Comparison of ENCODE assay signal across 10 cellular contexts in the genomic region with DNA sequence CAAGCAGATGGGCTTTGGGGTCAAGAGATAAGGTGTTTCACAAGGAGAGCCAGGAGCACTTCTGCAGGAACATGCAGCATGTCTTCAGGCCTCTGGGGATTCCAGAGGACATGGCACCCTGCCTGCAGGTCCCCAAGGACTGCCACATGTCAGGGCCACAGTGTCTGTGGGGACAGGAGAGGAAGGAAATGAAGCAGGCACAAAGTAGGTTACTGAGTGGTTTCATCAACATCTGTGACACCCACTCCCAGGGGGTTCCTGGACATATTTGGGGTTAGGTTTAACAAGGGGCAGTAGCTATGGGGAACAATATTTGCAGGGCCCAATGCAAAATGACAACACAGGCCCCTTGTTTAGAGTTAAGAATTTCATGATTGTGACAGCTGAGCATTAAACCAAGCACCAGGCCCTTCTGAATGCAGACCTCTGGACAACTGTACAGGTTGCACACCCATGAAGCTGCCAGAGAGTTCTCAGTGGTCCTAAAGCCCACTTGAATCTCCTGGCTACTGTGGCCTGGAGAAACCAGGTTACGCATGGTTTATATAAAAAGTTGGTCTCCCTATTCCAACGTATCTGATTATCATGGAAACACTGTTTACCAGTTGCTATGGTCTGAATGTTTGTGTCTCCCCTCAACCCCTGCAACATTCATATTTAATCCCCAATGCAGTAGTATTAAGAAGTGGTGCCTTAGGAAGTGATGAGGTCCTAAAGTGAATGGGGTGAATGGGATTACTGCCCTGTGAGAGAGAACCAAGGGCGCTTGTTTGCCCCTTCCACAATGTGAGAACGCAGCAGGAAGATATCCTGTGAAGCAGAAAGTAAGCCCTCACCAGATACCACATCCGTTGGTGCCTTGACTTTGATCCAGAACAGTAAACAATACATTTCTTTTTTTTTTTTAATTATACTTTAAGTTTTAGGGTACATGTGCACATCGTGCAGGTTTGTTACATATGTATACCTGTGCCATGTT. TPM values are rescaled to one million over a fixed set of nuclear protein-coding genes. Genes with fewer than 3 reads are reported as not detected.
DNase-seq lines count a peak whose midpoint lies in the region; ATAC-seq and TF ChIP-seq lines count a peak whose summit lies in the region.
"Had no signal": no experiment of that assay in that cellular context is flagged by ENCODE, and none has a peak within 500 bp of the region (broad histone marks: within the 10 kb centered on the region; RNA-seq: fewer than 3 reads in every experiment).

No MANE protein-coding gene starts in this region.

- no peaks in the 10 kb centered on the region for H3K9me3 Mint-ChIP-seq in effector memory CD8-positive, alpha-beta T cell
- no peaks in the 10 kb centered on the region for H3K9me3 Mint-ChIP-seq in WTC11

- intact Hi-C loops in breast epithelium (cut with DNase I; ENCODE audit: low total_unique reads), result no loop called here

- H3K27me3 Mint-ChIP-seq in T-helper 17 cell, result no peaks in the 10 kb centered on the region
- no peaks in the 10 kb centered on the region for H3K27me3 Mint-ChIP-seq in effector memory CD8-positive, alpha-beta T cell
- no peaks in the 10 kb centered on the region; the same call in 1 of the 2 replicates for H3K27me3 Mint-ChIP-seq in WTC11 (ENCODE audit: low read depth)

- H3K4me3 ChIP-seq in breast epithelium, result no peak overlapping the region
- H3K4me3 ChIP-seq: uterus had no signal

- POLR2A ChIA-PET in WTC11 (lab: Charles Lee), result interaction anchor here (0.9 kb wide), 1 partner anchor 10 kb away, joined by 3 read pairs; no protein-coding TSS in a partner anchor

- H3K9me3 ChIP-seq in T-helper 17 cell (ENCODE audit: control insufficient read depth, low read length, poor library complexity, severe bottlenecking) (no peaks in the 10 kb centered on the region), breast epithelium (no peaks in the 10 kb centered on the region)
- H3K9me3 ChIP-seq: uterus had no signal

- DNase-seq in GF-D8 (lab: John Stamatoyannopoulos, UW), result peak; percentile 98
- DNase-seq in T-helper 17 cell, result peak; percentile 30 to 45 (median 36)
- peak; percentile 44 to 52 (median 51) for DNase-seq in effector memory CD8-positive, alpha-beta T cell
- DNase-seq in cortex of kidney (lab: John Stamatoyannopoulos, UW), result no peak
- no peak for DNase-seq in breast epithelium (ENCODE audit: low spot score in 2 of 2)
- no peak for DNase-seq in WTC11 (ENCODE audit: low spot score)
- DNase-seq in H4 (ENCODE audit: low spot score), result no peak
- DNase-seq: uterus had no signal

- no peaks in the 10 kb centered on the region for H3K36me3 ChIP-seq in breast epithelium
- H3K36me3 ChIP-seq: uterus had no signal

- peaks cover 50% of the 10 kb centered on the region for H3K4me1 Mint-ChIP-seq in T-helper 17 cell
- H3K4me1 Mint-ChIP-seq in effector memory CD8-positive, alpha-beta T cell (ENCODE audit: low read depth in 2 of 2), result peaks cover 57 to 59% of the 10 kb centered on the region in 2 donors
- H3K4me1 Mint-ChIP-seq in WTC11, result peaks cover 4% of the 10 kb centered on the region; the same call in 1 of the 2 replicates

- H3K4me1 ChIP-seq in breast epithelium, result no peaks in the 10 kb centered on the region
- H3K4me1 ChIP-seq: uterus had no signal

- TF ChIP-seq CTCF in breast epithelium (IDR thresholded peaks at IDR 0.05), result no peak
- no peak for TF ChIP-seq CTCF in WTC11 (IDR thresholded peaks at IDR 0.05)

- ATAC-seq in HG02678 (IDR thresholded peaks at IDR 0.05; ENCODE audit: unreplicated experiment), result peak; percentile 77
- peak; percentile 87 for ATAC-seq in T-helper 17 cell
- peak; percentile 86 for ATAC-seq in effector memory CD8-positive, alpha-beta T cell (replicated peaks)
- no peak for ATAC-seq in WTC11

- TF ChIP-seq POLR2A in breast epithelium (IDR thresholded peaks at IDR 0.05), result no peak

- H3K27ac Mint-ChIP-seq in T-helper 17 cell (peak overlapping the region; percentile 97), WTC11 (no peak overlapping the region)
- peak overlapping the region; percentile 50 to 96 for H3K27ac Mint-ChIP-seq in effector memory CD8-positive, alpha-beta T cell

- peak overlapping the region; percentile 85 for H3K4me3 Mint-ChIP-seq in T-helper 17 cell
- H3K4me3 Mint-ChIP-seq in effector memory CD8-positive, alpha-beta T cell, result peak overlapping the region; percentile 55 to 66
- no peak overlapping the region for H3K4me3 Mint-ChIP-seq in WTC11

- H3K36me3 Mint-ChIP-seq in T-helper 17 cell (ENCODE audit: low read depth), result peaks cover 2% of the 10 kb centered on the region
- H3K36me3 Mint-ChIP-seq in effector memory CD8-positive, alpha-beta T cell (ENCODE audit: insufficient read depth), result peaks cover 3% of the 10 kb centered on the region
- H3K36me3 Mint-ChIP-seq in WTC11, result no peaks in the 10 kb centered on the region

- H3K27me3 ChIP-seq in breast epithelium, result no peaks in the 10 kb centered on the region
- H3K27me3 ChIP-seq: uterus had no signal

- H3K27ac ChIP-seq in breast epithelium, result no peak overlapping the region
- H3K27ac ChIP-seq: KMS-11 had no signal

- CTCF ChIA-PET in WTC11 (lab: Charles Lee), result no interaction called here

TF ChIP-seq in WTC11, 78 proteins besides CTCF, POLR2A, EP300 and RAD21 (continues in another document):
- TF ChIP-seq ZBTB21 (CRISPR knock-in tag; IDR thresholded peaks at IDR 0.05; ENCODE audit: borderline replicate concordance) (no peak), ZNF232 (CRISPR knock-in tag; IDR thresholded peaks at IDR 0.05) (no peak), FOXJ3 (CRISPR knock-in tag; IDR thresholded peaks at IDR 0.05; ENCODE audit: borderline replicate concordance) (no peak), ZNF138 (CRISPR knock-in tag; conservative IDR thresholded peaks at IDR 0.05) (no peak), EMX1 (CRISPR knock-in tag; IDR thresholded peaks at IDR 0.05) (no peak), TCF7 (CRISPR knock-in tag; IDR thresholded peaks at IDR 0.05; ENCODE audit: low read depth) (no peak), NR1H2 (CRISPR knock-in tag; IDR thresholded peaks at IDR 0.05) (no peak), ATF1 (CRISPR knock-in tag; IDR thresholded peaks at IDR 0.05) (no peak), ETV6 (CRISPR knock-in tag; IDR thresholded peaks at IDR 0.05) (no peak), FOXP1 (CRISPR knock-in tag; IDR thresholded peaks at IDR 0.05; ENCODE audit: borderline replicate concordance) (no peak)
- TF ChIP-seq, protein P1, sequence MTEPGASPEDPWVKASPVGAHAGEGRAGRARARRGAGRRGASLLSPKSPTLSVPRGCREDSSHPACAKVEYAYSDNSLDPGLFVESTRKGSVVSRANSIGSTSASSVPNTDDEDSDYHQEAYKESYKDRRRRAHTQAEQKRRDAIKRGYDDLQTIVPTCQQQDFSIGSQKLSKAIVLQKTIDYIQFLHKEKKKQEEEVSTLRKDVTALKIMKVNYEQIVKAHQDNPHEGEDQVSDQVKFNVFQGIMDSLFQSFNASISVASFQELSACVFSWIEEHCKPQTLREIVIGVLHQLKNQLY (CRISPR knock-in tag; IDR thresholded peaks at IDR 0.05), result no peak
- TF ChIP-seq, protein P2, sequence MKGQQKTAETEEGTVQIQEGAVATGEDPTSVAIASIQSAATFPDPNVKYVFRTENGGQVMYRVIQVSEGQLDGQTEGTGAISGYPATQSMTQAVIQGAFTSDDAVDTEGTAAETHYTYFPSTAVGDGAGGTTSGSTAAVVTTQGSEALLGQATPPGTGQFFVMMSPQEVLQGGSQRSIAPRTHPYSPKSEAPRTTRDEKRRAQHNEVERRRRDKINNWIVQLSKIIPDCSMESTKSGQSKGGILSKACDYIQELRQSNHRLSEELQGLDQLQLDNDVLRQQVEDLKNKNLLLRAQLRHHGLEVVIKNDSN (CRISPR knock-in tag; IDR thresholded peaks at IDR 0.05), result no peak
- TF ChIP-seq, protein P3, sequence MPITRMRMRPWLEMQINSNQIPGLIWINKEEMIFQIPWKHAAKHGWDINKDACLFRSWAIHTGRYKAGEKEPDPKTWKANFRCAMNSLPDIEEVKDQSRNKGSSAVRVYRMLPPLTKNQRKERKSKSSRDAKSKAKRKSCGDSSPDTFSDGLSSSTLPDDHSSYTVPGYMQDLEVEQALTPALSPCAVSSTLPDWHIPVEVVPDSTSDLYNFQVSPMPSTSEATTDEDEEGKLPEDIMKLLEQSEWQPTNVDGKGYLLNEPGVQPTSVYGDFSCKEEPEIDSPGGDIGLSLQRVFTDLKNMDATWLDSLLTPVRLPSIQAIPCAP (CRISPR knock-in tag; IDR thresholded peaks at IDR 0.05), result no peak
- TF ChIP-seq, protein P4, sequence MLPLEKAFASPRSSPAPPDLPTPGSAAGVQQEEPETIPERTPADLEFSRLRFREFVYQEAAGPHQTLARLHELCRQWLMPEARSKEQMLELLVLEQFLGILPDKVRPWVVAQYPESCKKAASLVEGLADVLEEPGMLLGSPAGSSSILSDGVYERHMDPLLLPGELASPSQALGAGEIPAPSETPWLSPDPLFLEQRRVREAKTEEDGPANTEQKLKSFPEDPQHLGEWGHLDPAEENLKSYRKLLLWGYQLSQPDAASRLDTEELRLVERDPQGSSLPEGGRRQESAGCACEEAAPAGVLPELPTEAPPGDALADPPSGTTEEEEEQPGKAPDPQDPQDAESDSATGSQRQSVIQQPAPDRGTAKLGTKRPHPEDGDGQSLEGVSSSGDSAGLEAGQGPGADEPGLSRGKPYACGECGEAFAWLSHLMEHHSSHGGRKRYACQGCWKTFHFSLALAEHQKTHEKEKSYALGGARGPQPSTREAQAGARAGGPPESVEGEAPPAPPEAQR (CRISPR knock-in tag; IDR thresholded peaks at IDR 0.05), result no peak

RNA-seq across cellular contexts. Expression of a gene that starts 48.2 kb away (rescaled TPM):
- total RNA-seq in T-helper 17 cell (10 to 100 TPM; 11.4 to 13.4 TPM), breast epithelium (10 to 100 TPM; 61.6 to 77.1 (median 65.6) TPM), WTC11 (2021) (9.5 to 13.6 TPM (median 12.3 TPM) in 3 replicates)
- total RNA-seq in H4 (2014; rRNA removed; shearing (Covaris generic)), result 9.8 and 19.8 TPM in 2 replicates

RNA-seq across cellular contexts. Expression of a gene that starts 50.2 kb away (rescaled TPM):
- 100 to 1,000 TPM; 187 to 243 TPM for total RNA-seq in T-helper 17 cell
- total RNA-seq in breast epithelium, result 10 to 100 TPM; 37.9 to 54.0 (median 44.9) TPM
- 32.3 to 35.7 TPM (median 35.6 TPM) in 3 replicates for total RNA-seq in WTC11 (2021)
- 11.5 and 19.8 TPM in 2 replicates for total RNA-seq in H4 (2014; rRNA removed; shearing (Covaris generic))

Comparison
In these comparisons a context has a peak if more than half of its experiments do, and no peak if none do; other contexts are left out.
1. DNase-seq: peak in GF-D8 (single experiment), T-helper 17 cell (3 of 3) and effector memory CD8-positive, alpha-beta T cell (3 of 3); none in cortex of kidney (single experiment), breast epithelium (0 of 2), WTC11 (single experiment) and H4 (single experiment).